16 cellular contexts compared by ENCODE assay signal in genomic region chr9:110095776-110096175, GRCh38.
DNase-seq lines count a peak whose midpoint lies in the region; ATAC-seq and TF ChIP-seq lines count a peak whose summit lies in the region.
"Had no signal": no experiment of that assay in that cellular context is flagged by ENCODE, and none has a peak within 500 bp of the region (broad histone marks: within the 10 kb centered on the region; RNA-seq: fewer than 3 reads in every experiment).

No MANE protein-coding gene starts in this region.

- TF ChIP-seq POLR2A in heart left ventricle (IDR thresholded peaks at IDR 0.05), result no peak

- TF ChIP-seq CTCF in heart left ventricle (IDR thresholded peaks at IDR 0.05), result no peak
- TF ChIP-seq CTCF in cardiac fibroblast (IDR thresholded peaks at IDR 0.05; ENCODE audit: low read depth, low read length), result no peak
- TF ChIP-seq CTCF in tibial artery (IDR thresholded peaks at IDR 0.05), result no peak

- peak in 3 of 4 donors; percentile 17 to 59 (median 50) for ATAC-seq in heart left ventricle

- H3K4me1 ChIP-seq in heart left ventricle (peaks cover 4 to 74% (median 59%) of the 10 kb centered on the region in 12 donors), tibial artery (peaks cover 0 to 38% (median 22%) of the 10 kb centered on the region in 4 donors)

- DNase-seq in heart left ventricle, result no peak
- no peak for DNase-seq in cardiac septum (ENCODE audit: low spot score)
- DNase-seq in cardiac fibroblast (ENCODE audit: low read depth in 2 of 2), result peak; percentile 70 to 81
- peak; percentile 23 for DNase-seq in kidney tubule cell (ENCODE audit: low spot score)
- peak in 1 of 2 donors; percentile 41 for DNase-seq in tibial artery
- no peak for DNase-seq in C1 segment of cervical spinal cord (lab: John Stamatoyannopoulos, UW)
- DNase-seq in NCI-H748 treated with DMSO at 0.1 percent for 48 hours (lab: John Stamatoyannopoulos, UW), result no peak
- no peak for DNase-seq in NCI-H1930 (lab: John Stamatoyannopoulos, UW)
- DNase-seq: activated CD4-positive, alpha-beta T cell treated with anti-CD3 and anti-CD28 coated beads, Interleukin-2, amount 50 U/mL, for 4 hours; aorta; Calu3; effector memory CD4-positive, alpha-beta T cell; left lung; NCI-H1417 treated with DMSO at 0.1 percent for 48 hours; testis had no signal

- 84 to 94% (median 88%) methylated on average over 2 of the region's 2 CpGs for WGBS in heart left ventricle, 4 donors

- peak overlapping the region in 4 of 12 donors; percentile 3 to 58 (median 26) for H3K27ac ChIP-seq in heart left ventricle
- peak overlapping the region; percentile 45 to 54 for H3K27ac ChIP-seq in tibial artery
- H3K27ac ChIP-seq: testis had no signal

- H3K9me3 ChIP-seq in heart left ventricle, result no peaks in the 10 kb centered on the region
- no peaks in the 10 kb centered on the region for H3K9me3 ChIP-seq in tibial artery
- H3K9me3 ChIP-seq: left lung, testis had no signal

- intact Hi-C loops in heart left ventricle (cut with DNase I), result no loop called here
- intact Hi-C loops in cardiac septum (cut with DNase I), result no loop called here
- intact Hi-C loops in tibial artery (cut with DNase I; ENCODE audit: low total_unique reads), result no loop called here

- H3K27me3 ChIP-seq in heart left ventricle (no peaks in the 10 kb centered on the region), tibial artery (no peaks in the 10 kb centered on the region)
- H3K27me3 ChIP-seq: left lung, testis had no signal

- H3K36me3 ChIP-seq in heart left ventricle (no peaks in the 10 kb centered on the region), tibial artery (no peaks in the 10 kb centered on the region)
- H3K36me3 ChIP-seq: left lung had no signal

- H3K4me3 ChIP-seq in heart left ventricle, result no peak overlapping the region
- H3K4me3 ChIP-seq in cardiac fibroblast (replicated peaks in 1 of 2; ENCODE audit: low read depth in 2 of 2, low read length in 2 of 2), result no peak overlapping the region
- no peak overlapping the region for H3K4me3 ChIP-seq in tibial artery
- H3K4me3 ChIP-seq: left lung, skin epidermis, testis had no signal

Comparison
In these comparisons a context has a peak if more than half of its experiments do, and no peak if none do; other contexts are left out.
1. DNase-seq: peak in cardiac fibroblast (2 of 2) and kidney tubule cell (single experiment); none in heart left ventricle (0 of 5), cardiac septum (single experiment), C1 segment of cervical spinal cord (0 of 14), NCI-H748 treated with DMSO at 0.1 percent for 48 hours (single experiment) and NCI-H1930 (0 of 2).